25 cellular contexts compared by ENCODE assay signal in the genomic region with DNA sequence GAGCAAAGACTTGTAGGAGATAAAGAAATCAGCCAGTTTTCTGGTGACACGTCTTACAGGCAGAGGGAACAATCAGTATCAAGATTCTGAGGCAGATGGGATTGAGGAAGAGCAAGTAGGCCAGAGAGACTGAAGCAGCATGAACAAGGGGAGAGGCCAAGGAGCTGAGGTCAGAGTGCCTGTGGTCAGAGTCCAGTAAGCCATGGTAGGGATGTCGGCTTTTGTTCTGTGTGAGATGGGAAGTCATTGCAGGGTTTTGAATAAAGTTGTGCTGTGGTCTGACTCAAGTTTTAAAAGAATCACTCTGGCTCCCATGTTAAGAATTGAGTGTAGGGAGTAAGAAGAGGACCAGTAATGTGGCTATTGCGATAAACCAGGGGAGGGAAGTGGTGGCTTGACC.
DNase-seq lines count a peak whose midpoint lies in the region; ATAC-seq, FAIRE-seq and TF ChIP-seq lines count a peak whose summit lies in the region.
"Had no signal": no experiment of that assay in that cellular context is flagged by ENCODE, and none has a peak within 500 bp of the region (broad histone marks: within the 10 kb centered on the region; RNA-seq: fewer than 3 reads in every experiment).

No MANE protein-coding gene starts in this region.

- H3K27ac ChIP-seq in upper lobe of right lung, result no peak overlapping the region
- H3K27ac ChIP-seq: A549, body of pancreas, epithelial cell of prostate, transverse colon had no signal

- peaks cover 30% of the 10 kb centered on the region for H3K36me3 Mint-ChIP-seq in activated CD8-positive, alpha-beta T cell treated with anti-CD3 and anti-CD28 coated beads, Interleukin-2, amount 10 ng/mL, durations not matched to agents 7 days and 5 days (ENCODE audit: low read depth)
- H3K36me3 Mint-ChIP-seq in activated CD8-positive, alpha-beta T cell treated with anti-CD3 and anti-CD28 coated beads for 36 hours (ENCODE audit: low read depth), result peaks cover 2% of the 10 kb centered on the region
- H3K36me3 Mint-ChIP-seq in activated T-cell treated with anti-CD3 and anti-CD28 coated beads, Interleukin-2, amount 50 U/mL, for 72 hours (ENCODE audit: insufficient read depth in 2 of 2), result peaks cover 0 to 2% of the 10 kb centered on the region in 2 donors
- H3K36me3 Mint-ChIP-seq: CD4-positive, alpha-beta memory T cell had no signal

- peaks cover 15% of the 10 kb centered on the region for H3K9me3 Mint-ChIP-seq in activated CD8-positive, alpha-beta T cell treated with anti-CD3 and anti-CD28 coated beads, Interleukin-2, amount 10 ng/mL, durations not matched to agents 7 days and 5 days (ENCODE audit: insufficient read depth)
- H3K9me3 Mint-ChIP-seq in activated CD8-positive, alpha-beta T cell treated with anti-CD3 and anti-CD28 coated beads for 36 hours, result peaks cover 3% of the 10 kb centered on the region
- peaks cover 0 to 4% of the 10 kb centered on the region in 2 donors for H3K9me3 Mint-ChIP-seq in activated T-cell treated with anti-CD3 and anti-CD28 coated beads, Interleukin-2, amount 50 U/mL, for 72 hours

- no peak overlapping the region for H3K4me3 ChIP-seq in upper lobe of right lung
- H3K4me3 ChIP-seq: A549, body of pancreas, HAP-1, transverse colon had no signal

- intact Hi-C loops in activated CD8-positive, alpha-beta T cell treated with anti-CD3 and anti-CD28 coated beads for 36 hours (cut with micrococcal nuclease), result no loop called here
- intact Hi-C loops in upper lobe of right lung (cut with DNase I), result no loop called here
- intact Hi-C loops in cardiac septum (cut with DNase I), result no loop called here

- H3K27ac Mint-ChIP-seq in activated CD8-positive, alpha-beta T cell treated with anti-CD3 and anti-CD28 coated beads, Interleukin-2, amount 10 ng/mL, durations not matched to agents 7 days and 5 days, result peak overlapping the region; percentile 21
- H3K27ac Mint-ChIP-seq in activated CD8-positive, alpha-beta T cell treated with anti-CD3 and anti-CD28 coated beads for 36 hours, result no peak overlapping the region
- H3K27ac Mint-ChIP-seq in activated T-cell treated with anti-CD3 and anti-CD28 coated beads, Interleukin-2, amount 50 U/mL, for 72 hours, result no peak overlapping the region

- CTCF ChIA-PET in activated CD8-positive, alpha-beta T cell treated with anti-CD3 and anti-CD28 coated beads, Interleukin-2, amount 10 ng/mL, durations not matched to agents 7 days and 5 days (lab: Charles Lee), result no interaction called here
- CTCF ChIA-PET in activated CD8-positive, alpha-beta T cell treated with anti-CD3 and anti-CD28 coated beads for 36 hours (lab: Charles Lee), result no interaction called here

- no peak overlapping the region for H3K4me3 Mint-ChIP-seq in activated CD8-positive, alpha-beta T cell treated with anti-CD3 and anti-CD28 coated beads, Interleukin-2, amount 10 ng/mL, durations not matched to agents 7 days and 5 days
- H3K4me3 Mint-ChIP-seq in activated CD8-positive, alpha-beta T cell treated with anti-CD3 and anti-CD28 coated beads for 36 hours, result no peak overlapping the region
- H3K4me3 Mint-ChIP-seq in activated T-cell treated with anti-CD3 and anti-CD28 coated beads, Interleukin-2, amount 50 U/mL, for 72 hours, result peak overlapping the region in 1 of 2 donors; percentile 3

- H3K9me3 ChIP-seq in upper lobe of right lung, result no peaks in the 10 kb centered on the region
- H3K9me3 ChIP-seq: A549, body of pancreas, HAP-1, transverse colon had no signal

- no peak for FAIRE-seq in urothelium cell line (lab: Jason Lieb, UNC)
- FAIRE-seq: A549 had no signal

- TF ChIP-seq CTCF in activated CD8-positive, alpha-beta T cell treated with anti-CD3 and anti-CD28 coated beads for 36 hours (IDR thresholded peaks at IDR 0.05), result no peak
- TF ChIP-seq CTCF in upper lobe of right lung (IDR thresholded peaks at IDR 0.05), result no peak

- no peak for ATAC-seq in activated CD8-positive, alpha-beta T cell treated with anti-CD3 and anti-CD28 coated beads, Interleukin-2, amount 10 ng/mL, durations not matched to agents 7 days and 5 days
- ATAC-seq in activated CD8-positive, alpha-beta T cell treated with anti-CD3 and anti-CD28 coated beads for 36 hours, result no peak
- ATAC-seq in upper lobe of right lung, result peak; percentile 93
- no peak for ATAC-seq in activated T-cell treated with anti-CD3 and anti-CD28 coated beads, Interleukin-2, amount 50 U/mL, for 72 hours (replicated peaks in 1 of 2)
- ATAC-seq: A549, body of pancreas, left lobe of liver had no signal

- H3K4me1 ChIP-seq in upper lobe of right lung, result no peaks in the 10 kb centered on the region
- H3K4me1 ChIP-seq: body of pancreas had no signal

- peaks cover 47% of the 10 kb centered on the region for H3K4me1 Mint-ChIP-seq in activated CD8-positive, alpha-beta T cell treated with anti-CD3 and anti-CD28 coated beads, Interleukin-2, amount 10 ng/mL, durations not matched to agents 7 days and 5 days (ENCODE audit: low read depth)
- H3K4me1 Mint-ChIP-seq in activated CD8-positive, alpha-beta T cell treated with anti-CD3 and anti-CD28 coated beads for 36 hours (ENCODE audit: low read depth), result peaks cover 10% of the 10 kb centered on the region
- no peaks in the 10 kb centered on the region for H3K4me1 Mint-ChIP-seq in activated T-cell treated with anti-CD3 and anti-CD28 coated beads, Interleukin-2, amount 50 U/mL, for 72 hours (ENCODE audit: low read depth)

- DNase-seq in activated CD8-positive, alpha-beta T cell treated with anti-CD3 and anti-CD28 coated beads, Interleukin-2, amount 10 ng/mL, durations not matched to agents 7 days and 5 days, result no peak
- no peak for DNase-seq in activated CD8-positive, alpha-beta T cell treated with anti-CD3 and anti-CD28 coated beads for 36 hours
- DNase-seq in amniotic epithelial cell (ENCODE audit: low read depth), result peak; percentile 30
- DNase-seq in myocyte (ENCODE audit: low read depth), result peak; percentile 64
- no peak for DNase-seq in upper lobe of right lung
- no peak for DNase-seq in urothelium cell line (ENCODE audit: low spot score)
- no peak for DNase-seq in activated T-cell treated with anti-CD3 and anti-CD28 coated beads, Interleukin-2, amount 50 U/mL, for 72 hours
- no peak for DNase-seq in cardiac septum (ENCODE audit: low spot score)
- DNase-seq: activated CD4-positive, alpha-beta T cell treated with anti-CD3 and anti-CD28 coated beads for 4 hours; activated CD8-positive, alpha-beta memory T cell treated with anti-CD3 and anti-CD28 coated beads, Interleukin-2, amount 50 U/mL, for 48 hours; activated naive CD4-positive, alpha-beta T cell; CD4-positive, alpha-beta memory T cell; cortex of kidney; DMS79; foreskin melanocyte; Karpas-422; NCI-H1694 treated with DMSO at 0.1 percent for 48 hours; NK-92 treated with Interleukin-12 subunit alpha and Interleukin-12 subunit beta, amount 100 ng/mL, for 24 hours; stimulated activated naive CD4-positive, alpha-beta T cell; transverse colon had no signal

- H3K27me3 ChIP-seq in upper lobe of right lung, result no peaks in the 10 kb centered on the region
- H3K27me3 ChIP-seq: body of pancreas, transverse colon had no signal

- POLR2A ChIA-PET in activated CD8-positive, alpha-beta T cell treated with anti-CD3 and anti-CD28 coated beads, Interleukin-2, amount 10 ng/mL, durations not matched to agents 7 days and 5 days (lab: Charles Lee), result no interaction called here
- POLR2A ChIA-PET in activated CD8-positive, alpha-beta T cell treated with anti-CD3 and anti-CD28 coated beads for 36 hours (lab: Charles Lee), result interaction anchor here (0.8 kb wide), 1 partner anchor 163 kb away, joined by 3 read pairs; no protein-coding TSS in a partner anchor

- no peaks in the 10 kb centered on the region for H3K36me3 ChIP-seq in upper lobe of right lung
- H3K36me3 ChIP-seq: HAP-1, transverse colon had no signal

- no peaks in the 10 kb centered on the region for H3K27me3 Mint-ChIP-seq in activated CD8-positive, alpha-beta T cell treated with anti-CD3 and anti-CD28 coated beads, Interleukin-2, amount 10 ng/mL, durations not matched to agents 7 days and 5 days (ENCODE audit: low read depth)
- peaks cover 4% of the 10 kb centered on the region for H3K27me3 Mint-ChIP-seq in activated CD8-positive, alpha-beta T cell treated with anti-CD3 and anti-CD28 coated beads for 36 hours
- no peaks in the 10 kb centered on the region for H3K27me3 Mint-ChIP-seq in activated T-cell treated with anti-CD3 and anti-CD28 coated beads, Interleukin-2, amount 50 U/mL, for 72 hours (ENCODE audit: low read depth)

Comparison
In these comparisons a context has a peak if more than half of its experiments do, and no peak if none do; other contexts are left out.
1. DNase-seq: peak in amniotic epithelial cell (single experiment) and myocyte (single experiment); none in activated CD8-positive, alpha-beta T cell treated with anti-CD3 and anti-CD28 coated beads, Interleukin-2, amount 10 ng/mL, durations not matched to agents 7 days and 5 days (single experiment), activated CD8-positive, alpha-beta T cell treated with anti-CD3 and anti-CD28 coated beads for 36 hours (single experiment), upper lobe of right lung (single experiment), urothelium cell line (single experiment), activated T-cell treated with anti-CD3 and anti-CD28 coated beads, Interleukin-2, amount 50 U/mL, for 72 hours (0 of 2) and cardiac septum (single experiment).